Comparison of ENCODE assay signal across 1 cellular context in genomic region chr11:59560702-59561469, GRCh38.
TF ChIP-seq lines count a peak whose summit lies in the region.

No MANE protein-coding gene starts in this region.

TF ChIP-seq in IMR-90, 13 proteins besides CTCF, POLR2A, EP300 and RAD21 (continued from another document):
- TF ChIP-seq RCOR1 (IDR thresholded peaks at IDR 0.05; ENCODE audit: insufficient replicate concordance, low read length) (no peak), SMC3 (IDR thresholded peaks at IDR 0.05; ENCODE audit: low read depth, low read length) (no peak), BHLHE40 (IDR thresholded peaks at IDR 0.05; ENCODE audit: low read depth, low read length) (peak; percentile 92), USF2 (IDR thresholded peaks at IDR 0.05; ENCODE audit: low read depth, low read length) (no peak), NFE2L2 (IDR thresholded peaks at IDR 0.05; ENCODE audit: low read depth, low read length) (no peak), CEBPB (IDR thresholded peaks at IDR 0.05; ENCODE audit: low read depth, low read length) (no peak), MXI1 (IDR thresholded peaks at IDR 0.05; ENCODE audit: borderline replicate concordance, low read depth, low read length) (peak; percentile 96), RFX5 (IDR thresholded peaks at IDR 0.05; ENCODE audit: low read depth, low read length) (no peak), MAZ (IDR thresholded peaks at IDR 0.05; ENCODE audit: borderline replicate concordance, low read depth, low read length) (peak; percentile 43; the same call in 1 of the 2 replicates)
